Comparison of ENCODE assay signal across 6 cellular contexts in genomic region chr19:42245247-42245646, GRCh38. TPM values are rescaled to one million over a fixed set of nuclear protein-coding genes. Genes with fewer than 3 reads are reported as not detected.
DNase-seq lines count a peak whose midpoint lies in the region; TF ChIP-seq lines count a peak whose summit lies in the region.
"Not testable (repeated sequence)": the region's sequence is repeated elsewhere in the genome, so short reads cannot be mapped to it uniquely, and the experiment has no call there.

No MANE protein-coding gene starts in this region.

- not testable (repeated sequence) for H3K27me3 Mint-ChIP-seq in nephron progenitor cell (ENCODE audit: low read depth, poor library complexity)

- H3K9ac ChIP-seq in SU-DHL-6 (ENCODE audit: low read length) = peak overlapping the region; percentile 68

- not testable (repeated sequence) for H3K36me3 ChIP-seq in SU-DHL-6 (ENCODE audit: low read length); cardiac muscle cell

- H3K27me3 ChIP-seq in SU-DHL-6 (ENCODE audit: low read length); cardiac muscle cell: not testable (repeated sequence)

- not testable (repeated sequence) for H3K9me2 ChIP-seq in SU-DHL-6 (replicated peaks; ENCODE audit: insufficient read depth, low read length)

- H3K79me2 ChIP-seq in SU-DHL-6 (ENCODE audit: insufficient read depth, low read length) = peaks cover 19% of the 10 kb centered on the region

- TF ChIP-seq CTCF in GM12865 (IDR thresholded peaks at IDR 0.05; ENCODE audit: insufficient read depth, low read depth, low read length, missing control alignments); SU-DHL-6 (IDR thresholded peaks at IDR 0.05; ENCODE audit: insufficient read depth, low read length, poor library complexity, severe bottlenecking); astrocyte of the spinal cord (IDR thresholded peaks at IDR 0.05; ENCODE audit: low read depth, low read length); cardiac muscle cell (IDR thresholded peaks at IDR 0.05; ENCODE audit: low read depth, low read length); nephron progenitor cell (IDR thresholded peaks at IDR 0.05): not testable (repeated sequence)

- H3K9me3 Mint-ChIP-seq in nephron progenitor cell = not testable (repeated sequence)

- H2AFZ ChIP-seq in SU-DHL-6 (ENCODE audit: low read depth, low read length, severe bottlenecking) = peak overlapping the region; percentile 77

- not testable (repeated sequence) for DNase-seq in GM12865 (ENCODE audit: low read depth); astrocyte of the spinal cord (ENCODE audit: low read depth, low spot score); cardiac muscle cell (ENCODE audit: low read depth in 1 of 2, low spot score in 1 of 2); nephron progenitor cell

- H3F3A ChIP-seq in SU-DHL-6 (ENCODE audit: insufficient read depth) = not testable (repeated sequence)

- H3K4me3 ChIP-seq in GM12865 (ENCODE audit: low read depth, low read length) = peak overlapping the region; percentile 33
- H3K4me3 ChIP-seq in SU-DHL-6 (ENCODE audit: insufficient read depth, low read length, poor library complexity, severe bottlenecking) = peak overlapping the region; percentile 7
- H3K4me3 ChIP-seq in astrocyte of the spinal cord (ENCODE audit: low read depth, low read length) = peak overlapping the region; percentile 76
- H3K4me3 ChIP-seq in cardiac muscle cell = not testable (repeated sequence)

- not testable (repeated sequence) for H3K9me3 ChIP-seq in SU-DHL-6 (ENCODE audit: insufficient read depth, low read length); cardiac muscle cell (ENCODE audit: low read depth)

- H3K4me1 Mint-ChIP-seq in nephron progenitor cell = peaks cover 58% of the 10 kb centered on the region

- H4K20me1 ChIP-seq in SU-DHL-6 (ENCODE audit: low read depth, low read length) = not testable (repeated sequence)

- H3K27ac ChIP-seq in SU-DHL-6 (ENCODE audit: low read depth, low read length) (peak overlapping the region; percentile 42), cardiac muscle cell (peak overlapping the region; percentile 7), temporal lobe (ENCODE audit: low read depth, low read length) (peak overlapping the region; percentile 93)

- peak overlapping the region; percentile 78 for H3K4me2 ChIP-seq in SU-DHL-6 (ENCODE audit: low read depth, low read length, poor library complexity, severe bottlenecking)

- H3K27ac Mint-ChIP-seq in nephron progenitor cell = peak overlapping the region; percentile 90

- peaks cover 12% of the 10 kb centered on the region for H3K4me1 ChIP-seq in cardiac muscle cell (ENCODE audit: low read depth)

- H3K4me3 Mint-ChIP-seq in nephron progenitor cell = peak overlapping the region; percentile 89

- not testable (repeated sequence) for H3K36me3 Mint-ChIP-seq in nephron progenitor cell (ENCODE audit: low read depth)

- in situ Hi-C loops in astrocyte of the spinal cord (cut with HindIII; ENCODE audit: low sequenced_read_pairs) = not testable (repeated sequence)

RNA-seq across cellular contexts. Expression of gene GSK3A, which starts 2.8 kb away (rescaled TPM):
- total RNA-seq in cardiac muscle cell (28.0 and 33.2 TPM in 2 replicates), temporal lobe (57.0 TPM)
- 35.3 and 40.2 TPM in 2 replicates for polyA plus RNA-seq in cardiac muscle cell

RNA-seq across cellular contexts. Expression of gene ERF, which starts 9.7 kb away (rescaled TPM):
- 97.6 and 108 TPM in 2 replicates for total RNA-seq in cardiac muscle cell
- polyA plus RNA-seq in cardiac muscle cell = 25.1 and 25.4 TPM in 2 replicates
- total RNA-seq in temporal lobe = 5.7 TPM

RNA-seq across cellular contexts. Expression of gene CIC, which starts 23.8 kb away (rescaled TPM):
- total RNA-seq in cardiac muscle cell = 55.5 and 62.9 TPM in 2 replicates
- 18.1 and 18.7 TPM in 2 replicates for polyA plus RNA-seq in cardiac muscle cell
- 29.7 TPM for total RNA-seq in temporal lobe

RNA-seq across cellular contexts. Expression of gene ZNF526, which starts 25.1 kb away (rescaled TPM):
- 8.8 and 13.0 TPM in 2 replicates for total RNA-seq in cardiac muscle cell
- polyA plus RNA-seq in cardiac muscle cell = 9.2 and 10.1 TPM in 2 replicates
- 3.7 TPM for total RNA-seq in temporal lobe

RNA-seq across cellular contexts. Expression of gene DEDD2, which starts 27.8 kb away (rescaled TPM):
- total RNA-seq in cardiac muscle cell (69.7 and 71.6 TPM in 2 replicates), temporal lobe (15.0 TPM)
- polyA plus RNA-seq in cardiac muscle cell = 46.0 and 58.2 TPM in 2 replicates

Comparison
In these comparisons a context has a peak if more than half of its experiments do, and no peak if none do; other contexts are left out.
1. H3K27ac ChIP-seq: peak in every context shown above with its lines; median percentile 93 in temporal lobe; 42 in SU-DHL-6; 7 in cardiac muscle cell.
2. RNA of gene ERF, which starts 9.7 kb away (total RNA-seq): 97.6 to 108 TPM in cardiac muscle cell; 5.7 TPM in temporal lobe (single experiment); every median in the first group is over 10 times any median in the second.